Comparison of ENCODE assay signal across 1 cellular context in the genomic region with DNA sequence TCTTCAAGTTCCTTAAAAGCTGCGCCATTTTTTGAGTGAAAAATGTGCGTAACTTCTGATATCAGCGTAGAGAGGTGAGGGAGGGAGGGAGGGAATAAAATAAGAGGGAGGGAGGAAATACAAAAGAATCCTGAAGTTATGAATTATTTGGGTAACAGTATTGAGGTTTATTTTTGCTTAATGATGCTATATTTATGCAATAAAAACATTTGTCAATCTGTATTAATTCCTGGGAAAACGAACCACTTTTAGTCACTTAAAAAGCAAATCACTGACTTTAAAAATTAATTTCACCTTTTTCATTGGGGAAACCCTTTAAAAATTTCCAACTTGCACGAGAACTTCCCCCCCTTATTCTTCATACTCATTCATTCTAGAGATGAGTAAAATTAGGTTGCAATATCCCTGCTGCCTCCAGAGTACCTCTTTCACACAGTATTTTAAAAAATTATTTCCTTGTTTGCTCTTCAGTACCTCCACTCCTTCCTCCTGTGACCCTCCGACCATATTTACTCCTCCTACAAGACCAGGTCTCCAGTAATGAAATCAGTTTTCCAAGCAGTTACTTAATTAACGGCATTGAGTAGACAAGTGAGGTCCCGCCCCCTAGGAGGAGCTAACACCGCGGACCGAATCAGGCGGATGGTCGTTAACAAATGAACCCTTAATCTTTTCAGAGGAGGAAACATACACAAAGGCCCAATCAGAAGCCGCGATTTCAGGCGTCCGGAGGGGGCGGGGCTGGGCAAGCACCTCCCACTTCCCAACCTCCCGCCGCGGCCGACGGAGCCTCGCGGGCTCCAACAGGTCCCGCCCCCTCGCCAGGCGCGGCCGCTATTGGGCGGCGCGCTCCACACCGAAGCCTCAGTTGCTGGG.
TF ChIP-seq lines count a peak whose summit lies in the region.

No MANE protein-coding gene starts in this region.

TF ChIP-seq in HepG2, 621 proteins besides CTCF, POLR2A, EP300 and RAD21 (continued from another document and continues in another):
- TF ChIP-seq ZNF614 (CRISPR knock-in tag; IDR thresholded peaks at IDR 0.05; ENCODE audit: borderline replicate concordance): 0 out of 2 replicates have a peak, but pooled peaks have one; percentile 14
- TF ChIP-seq FOXA1 (IDR thresholded peaks at IDR 0.05): no peak
- 0 out of 2 replicates have a peak, but pooled peaks have one; percentile 35 for TF ChIP-seq FOXA1 (CRISPR knock-in tag; IDR thresholded peaks at IDR 0.05)
- TF ChIP-seq MED1 (CRISPR knock-in tag; IDR thresholded peaks at IDR 0.05): 0 out of 2 replicates have a peak, but pooled peaks have one; percentile 22
- TF ChIP-seq, protein P1, sequence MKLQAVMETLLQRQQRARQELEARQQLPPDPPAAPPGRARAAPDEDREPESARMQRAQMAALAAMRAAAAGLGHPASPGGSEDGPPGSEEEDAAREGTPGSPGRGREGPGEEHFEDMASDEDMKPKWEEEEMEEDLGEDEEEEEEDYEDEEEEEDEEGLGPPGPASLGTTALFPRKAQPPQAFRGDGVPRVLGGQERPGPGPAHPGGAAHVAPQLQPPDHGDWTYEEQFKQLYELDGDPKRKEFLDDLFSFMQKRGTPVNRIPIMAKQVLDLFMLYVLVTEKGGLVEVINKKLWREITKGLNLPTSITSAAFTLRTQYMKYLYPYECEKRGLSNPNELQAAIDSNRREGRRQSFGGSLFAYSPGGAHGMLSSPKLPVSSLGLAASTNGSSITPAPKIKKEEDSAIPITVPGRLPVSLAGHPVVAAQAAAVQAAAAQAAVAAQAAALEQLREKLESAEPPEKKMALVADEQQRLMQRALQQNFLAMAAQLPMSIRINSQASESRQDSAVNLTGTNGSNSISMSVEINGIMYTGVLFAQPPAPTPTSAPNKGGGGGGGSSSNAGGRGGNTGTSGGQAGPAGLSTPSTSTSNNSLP (IDR thresholded peaks at IDR 0.05; ENCODE audit: low read depth, low read length): peak; percentile 57; the same call in 1 of the 2 replicates
- peak; percentile 25; the same call in 1 of the 2 replicates for TF ChIP-seq CREM (IDR thresholded peaks at IDR 0.05)
- TF ChIP-seq CREM (CRISPR knock-in tag; IDR thresholded peaks at IDR 0.05): no peak
- TF ChIP-seq ZNF839 (CRISPR knock-in tag; IDR thresholded peaks at IDR 0.05; ENCODE audit: borderline replicate concordance): no peak
- TF ChIP-seq, protein P2, sequence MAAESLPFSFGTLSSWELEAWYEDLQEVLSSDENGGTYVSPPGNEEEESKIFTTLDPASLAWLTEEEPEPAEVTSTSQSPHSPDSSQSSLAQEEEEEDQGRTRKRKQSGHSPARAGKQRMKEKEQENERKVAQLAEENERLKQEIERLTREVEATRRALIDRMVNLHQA (CRISPR knock-in tag; IDR thresholded peaks at IDR 0.05): no peak
- no peak for TF ChIP-seq NR2F6 (IDR thresholded peaks at IDR 0.05)
- no peak for TF ChIP-seq NR2F6 (CRISPR knock-in tag; IDR thresholded peaks at IDR 0.05)
- no peak for TF ChIP-seq MEIS1 (CRISPR knock-in tag; IDR thresholded peaks at IDR 0.05; ENCODE audit: borderline replicate concordance)
- peak; percentile 38; the same call in 1 of the 2 replicates for TF ChIP-seq PHF21A (CRISPR knock-in tag; IDR thresholded peaks at IDR 0.05)
- no peak for TF ChIP-seq NONO (IDR thresholded peaks at IDR 0.05)
- TF ChIP-seq NONO (CRISPR knock-in tag; conservative IDR thresholded peaks at IDR 0.05): 0 out of 2 replicates have a peak, but pooled peaks have one; percentile 10
- no peak for TF ChIP-seq NFKB2 (CRISPR knock-in tag; IDR thresholded peaks at IDR 0.05; ENCODE audit: borderline replicate concordance)
- TF ChIP-seq GFI1 (CRISPR knock-in tag; IDR thresholded peaks at IDR 0.05; ENCODE audit: borderline replicate concordance): peak; percentile 49; the same call in 1 of the 2 replicates
- TF ChIP-seq ZFX (CRISPR knock-in tag; IDR thresholded peaks at IDR 0.05; ENCODE audit: low read depth): no peak
- TF ChIP-seq, protein P3, sequence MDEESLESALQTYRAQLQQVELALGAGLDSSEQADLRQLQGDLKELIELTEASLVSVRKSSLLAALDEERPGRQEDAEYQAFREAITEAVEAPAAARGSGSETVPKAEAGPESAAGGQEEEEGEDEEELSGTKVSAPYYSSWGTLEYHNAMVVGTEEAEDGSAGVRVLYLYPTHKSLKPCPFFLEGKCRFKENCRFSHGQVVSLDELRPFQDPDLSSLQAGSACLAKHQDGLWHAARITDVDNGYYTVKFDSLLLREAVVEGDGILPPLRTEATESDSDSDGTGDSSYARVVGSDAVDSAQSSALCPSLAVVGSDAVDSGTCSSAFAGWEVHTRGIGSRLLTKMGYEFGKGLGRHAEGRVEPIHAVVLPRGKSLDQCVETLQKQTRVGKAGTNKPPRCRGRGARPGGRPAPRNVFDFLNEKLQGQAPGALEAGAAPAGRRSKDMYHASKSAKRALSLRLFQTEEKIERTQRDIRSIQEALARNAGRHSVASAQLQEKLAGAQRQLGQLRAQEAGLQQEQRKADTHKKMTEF (CRISPR knock-in tag; IDR thresholded peaks at IDR 0.05): peak; percentile 25; the same call in 1 of the 2 replicates
- TF ChIP-seq SP1 (IDR thresholded peaks at IDR 0.05): 0 out of 2 replicates have a peak, but pooled peaks have one; percentile 31
- TF ChIP-seq SP1 (CRISPR knock-in tag; IDR thresholded peaks at IDR 0.05): peak; percentile 56
- peak; percentile 44; the same call in 1 of the 2 replicates for TF ChIP-seq GATA4 (IDR thresholded peaks at IDR 0.05; ENCODE audit: borderline replicate concordance, low read depth)
- TF ChIP-seq, protein P4, sequence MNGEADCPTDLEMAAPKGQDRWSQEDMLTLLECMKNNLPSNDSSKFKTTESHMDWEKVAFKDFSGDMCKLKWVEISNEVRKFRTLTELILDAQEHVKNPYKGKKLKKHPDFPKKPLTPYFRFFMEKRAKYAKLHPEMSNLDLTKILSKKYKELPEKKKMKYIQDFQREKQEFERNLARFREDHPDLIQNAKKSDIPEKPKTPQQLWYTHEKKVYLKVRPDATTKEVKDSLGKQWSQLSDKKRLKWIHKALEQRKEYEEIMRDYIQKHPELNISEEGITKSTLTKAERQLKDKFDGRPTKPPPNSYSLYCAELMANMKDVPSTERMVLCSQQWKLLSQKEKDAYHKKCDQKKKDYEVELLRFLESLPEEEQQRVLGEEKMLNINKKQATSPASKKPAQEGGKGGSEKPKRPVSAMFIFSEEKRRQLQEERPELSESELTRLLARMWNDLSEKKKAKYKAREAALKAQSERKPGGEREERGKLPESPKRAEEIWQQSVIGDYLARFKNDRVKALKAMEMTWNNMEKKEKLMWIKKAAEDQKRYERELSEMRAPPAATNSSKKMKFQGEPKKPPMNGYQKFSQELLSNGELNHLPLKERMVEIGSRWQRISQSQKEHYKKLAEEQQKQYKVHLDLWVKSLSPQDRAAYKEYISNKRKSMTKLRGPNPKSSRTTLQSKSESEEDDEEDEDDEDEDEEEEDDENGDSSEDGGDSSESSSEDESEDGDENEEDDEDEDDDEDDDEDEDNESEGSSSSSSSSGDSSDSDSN (CRISPR knock-in tag; IDR thresholded peaks at IDR 0.05): no peak
- no peak for TF ChIP-seq ZNF773 (CRISPR knock-in tag; IDR thresholded peaks at IDR 0.05; ENCODE audit: borderline replicate concordance)
- TF ChIP-seq, protein P5, sequence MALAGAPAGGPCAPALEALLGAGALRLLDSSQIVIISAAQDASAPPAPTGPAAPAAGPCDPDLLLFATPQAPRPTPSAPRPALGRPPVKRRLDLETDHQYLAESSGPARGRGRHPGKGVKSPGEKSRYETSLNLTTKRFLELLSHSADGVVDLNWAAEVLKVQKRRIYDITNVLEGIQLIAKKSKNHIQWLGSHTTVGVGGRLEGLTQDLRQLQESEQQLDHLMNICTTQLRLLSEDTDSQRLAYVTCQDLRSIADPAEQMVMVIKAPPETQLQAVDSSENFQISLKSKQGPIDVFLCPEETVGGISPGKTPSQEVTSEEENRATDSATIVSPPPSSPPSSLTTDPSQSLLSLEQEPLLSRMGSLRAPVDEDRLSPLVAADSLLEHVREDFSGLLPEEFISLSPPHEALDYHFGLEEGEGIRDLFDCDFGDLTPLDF (CRISPR knock-in tag; IDR thresholded peaks at IDR 0.05): no peak
- TF ChIP-seq ZNF205 (CRISPR knock-in tag; IDR thresholded peaks at IDR 0.05): 0 out of 2 replicates have a peak, but pooled peaks have one; percentile 6
- TF ChIP-seq ZNF629 (CRISPR knock-in tag; conservative IDR thresholded peaks at IDR 0.05): no peak
- TF ChIP-seq POGZ (CRISPR knock-in tag; IDR thresholded peaks at IDR 0.05): peak; percentile 72; the same call in 1 of the 2 replicates
- TF ChIP-seq RBM39 (IDR thresholded peaks at IDR 0.05; ENCODE audit: low read depth, low read length, poor library complexity, severe bottlenecking): no peak
- TF ChIP-seq HNRNPK (IDR thresholded peaks at IDR 0.05; ENCODE audit: low read depth, low read length, poor library complexity, severe bottlenecking): peak; percentile 66
- TF ChIP-seq, protein P6, sequence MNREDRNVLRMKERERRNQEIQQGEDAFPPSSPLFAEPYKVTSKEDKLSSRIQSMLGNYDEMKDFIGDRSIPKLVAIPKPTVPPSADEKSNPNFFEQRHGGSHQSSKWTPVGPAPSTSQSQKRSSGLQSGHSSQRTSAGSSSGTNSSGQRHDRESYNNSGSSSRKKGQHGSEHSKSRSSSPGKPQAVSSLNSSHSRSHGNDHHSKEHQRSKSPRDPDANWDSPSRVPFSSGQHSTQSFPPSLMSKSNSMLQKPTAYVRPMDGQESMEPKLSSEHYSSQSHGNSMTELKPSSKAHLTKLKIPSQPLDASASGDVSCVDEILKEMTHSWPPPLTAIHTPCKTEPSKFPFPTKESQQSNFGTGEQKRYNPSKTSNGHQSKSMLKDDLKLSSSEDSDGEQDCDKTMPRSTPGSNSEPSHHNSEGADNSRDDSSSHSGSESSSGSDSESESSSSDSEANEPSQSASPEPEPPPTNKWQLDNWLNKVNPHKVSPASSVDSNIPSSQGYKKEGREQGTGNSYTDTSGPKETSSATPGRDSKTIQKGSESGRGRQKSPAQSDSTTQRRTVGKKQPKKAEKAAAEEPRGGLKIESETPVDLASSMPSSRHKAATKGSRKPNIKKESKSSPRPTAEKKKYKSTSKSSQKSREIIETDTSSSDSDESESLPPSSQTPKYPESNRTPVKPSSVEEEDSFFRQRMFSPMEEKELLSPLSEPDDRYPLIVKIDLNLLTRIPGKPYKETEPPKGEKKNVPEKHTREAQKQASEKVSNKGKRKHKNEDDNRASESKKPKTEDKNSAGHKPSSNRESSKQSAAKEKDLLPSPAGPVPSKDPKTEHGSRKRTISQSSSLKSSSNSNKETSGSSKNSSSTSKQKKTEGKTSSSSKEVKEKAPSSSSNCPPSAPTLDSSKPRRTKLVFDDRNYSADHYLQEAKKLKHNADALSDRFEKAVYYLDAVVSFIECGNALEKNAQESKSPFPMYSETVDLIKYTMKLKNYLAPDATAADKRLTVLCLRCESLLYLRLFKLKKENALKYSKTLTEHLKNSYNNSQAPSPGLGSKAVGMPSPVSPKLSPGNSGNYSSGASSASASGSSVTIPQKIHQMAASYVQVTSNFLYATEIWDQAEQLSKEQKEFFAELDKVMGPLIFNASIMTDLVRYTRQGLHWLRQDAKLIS (CRISPR knock-in tag; IDR thresholded peaks at IDR 0.05): no peak
- TF ChIP-seq NFYB (CRISPR knock-in tag; IDR thresholded peaks at IDR 0.05): peak; percentile 76
- TF ChIP-seq ZNF333 (CRISPR knock-in tag; IDR thresholded peaks at IDR 0.05; ENCODE audit: borderline replicate concordance): no peak
- TF ChIP-seq SIX1 (CRISPR knock-in tag; IDR thresholded peaks at IDR 0.05; ENCODE audit: borderline replicate concordance): 0 out of 2 replicates have a peak, but pooled peaks have one; percentile 38
- TF ChIP-seq GABPA (IDR thresholded peaks at IDR 0.05; ENCODE audit: low read depth, low read length): no peak
- TF ChIP-seq GABPA (CRISPR knock-in tag; IDR thresholded peaks at IDR 0.05; ENCODE audit: low read depth): no peak
- peak; percentile 48; the same call in 1 of the 2 replicates for TF ChIP-seq KAT8 (CRISPR knock-in tag; IDR thresholded peaks at IDR 0.05)
- TF ChIP-seq, protein P7, sequence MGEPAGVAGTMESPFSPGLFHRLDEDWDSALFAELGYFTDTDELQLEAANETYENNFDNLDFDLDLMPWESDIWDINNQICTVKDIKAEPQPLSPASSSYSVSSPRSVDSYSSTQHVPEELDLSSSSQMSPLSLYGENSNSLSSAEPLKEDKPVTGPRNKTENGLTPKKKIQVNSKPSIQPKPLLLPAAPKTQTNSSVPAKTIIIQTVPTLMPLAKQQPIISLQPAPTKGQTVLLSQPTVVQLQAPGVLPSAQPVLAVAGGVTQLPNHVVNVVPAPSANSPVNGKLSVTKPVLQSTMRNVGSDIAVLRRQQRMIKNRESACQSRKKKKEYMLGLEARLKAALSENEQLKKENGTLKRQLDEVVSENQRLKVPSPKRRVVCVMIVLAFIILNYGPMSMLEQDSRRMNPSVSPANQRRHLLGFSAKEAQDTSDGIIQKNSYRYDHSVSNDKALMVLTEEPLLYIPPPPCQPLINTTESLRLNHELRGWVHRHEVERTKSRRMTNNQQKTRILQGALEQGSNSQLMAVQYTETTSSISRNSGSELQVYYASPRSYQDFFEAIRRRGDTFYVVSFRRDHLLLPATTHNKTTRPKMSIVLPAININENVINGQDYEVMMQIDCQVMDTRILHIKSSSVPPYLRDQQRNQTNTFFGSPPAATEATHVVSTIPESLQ (CRISPR knock-in tag; conservative IDR thresholded peaks at IDR 0.05): 0 out of 2 replicates have a peak, but pooled peaks have one; percentile 19
- TF ChIP-seq, protein P8, sequence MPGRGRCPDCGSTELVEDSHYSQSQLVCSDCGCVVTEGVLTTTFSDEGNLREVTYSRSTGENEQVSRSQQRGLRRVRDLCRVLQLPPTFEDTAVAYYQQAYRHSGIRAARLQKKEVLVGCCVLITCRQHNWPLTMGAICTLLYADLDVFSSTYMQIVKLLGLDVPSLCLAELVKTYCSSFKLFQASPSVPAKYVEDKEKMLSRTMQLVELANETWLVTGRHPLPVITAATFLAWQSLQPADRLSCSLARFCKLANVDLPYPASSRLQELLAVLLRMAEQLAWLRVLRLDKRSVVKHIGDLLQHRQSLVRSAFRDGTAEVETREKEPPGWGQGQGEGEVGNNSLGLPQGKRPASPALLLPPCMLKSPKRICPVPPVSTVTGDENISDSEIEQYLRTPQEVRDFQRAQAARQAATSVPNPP (CRISPR knock-in tag; IDR thresholded peaks at IDR 0.05): no peak
- peak; percentile 40; the same call in 1 of the 2 replicates for TF ChIP-seq FOXA3 (CRISPR knock-in tag; IDR thresholded peaks at IDR 0.05)
- TF ChIP-seq, protein P9, sequence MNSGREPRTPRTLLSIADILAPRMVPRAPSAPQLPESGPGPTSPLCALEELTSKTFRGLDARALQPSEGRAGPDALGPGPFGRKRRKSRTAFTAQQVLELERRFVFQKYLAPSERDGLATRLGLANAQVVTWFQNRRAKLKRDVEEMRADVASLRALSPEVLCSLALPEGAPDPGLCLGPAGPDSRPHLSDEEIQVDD (CRISPR knock-in tag; IDR thresholded peaks at IDR 0.05; ENCODE audit: borderline replicate concordance): no peak
- no peak for TF ChIP-seq RFX3 (CRISPR knock-in tag; IDR thresholded peaks at IDR 0.05)
- no peak for TF ChIP-seq ZNF674 (CRISPR knock-in tag; IDR thresholded peaks at IDR 0.05; ENCODE audit: low read depth)
- TF ChIP-seq, protein P10, sequence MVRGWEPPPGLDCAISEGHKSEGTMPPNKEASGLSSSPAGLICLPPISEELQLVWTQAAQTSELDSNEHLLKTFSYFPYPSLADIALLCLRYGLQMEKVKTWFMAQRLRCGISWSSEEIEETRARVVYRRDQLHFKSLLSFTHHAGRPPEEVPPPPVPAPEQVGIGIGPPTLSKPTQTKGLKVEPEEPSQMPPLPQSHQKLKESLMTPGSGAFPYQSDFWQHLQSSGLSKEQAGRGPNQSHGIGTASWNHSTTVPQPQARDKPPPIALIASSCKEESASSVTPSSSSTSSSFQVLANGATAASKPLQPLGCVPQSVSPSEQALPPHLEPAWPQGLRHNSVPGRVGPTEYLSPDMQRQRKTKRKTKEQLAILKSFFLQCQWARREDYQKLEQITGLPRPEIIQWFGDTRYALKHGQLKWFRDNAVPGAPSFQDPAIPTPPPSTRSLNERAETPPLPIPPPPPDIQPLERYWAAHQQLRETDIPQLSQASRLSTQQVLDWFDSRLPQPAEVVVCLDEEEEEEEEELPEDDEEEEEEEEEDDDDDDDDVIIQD (CRISPR knock-in tag; IDR thresholded peaks at IDR 0.05; ENCODE audit: low read depth): peak; percentile 91
